In genomic region chr1:47871799-47872353, GRCh38 we compare ENCODE assay signal across 14 cellular contexts.
DNase-seq lines count a peak whose midpoint lies in the region; TF ChIP-seq lines count a peak whose summit lies in the region.
"Had no signal": no experiment of that assay in that cellular context is flagged by ENCODE, and none has a peak within 500 bp of the region (broad histone marks: within the 10 kb centered on the region; RNA-seq: fewer than 3 reads in every experiment).

No MANE protein-coding gene starts in this region.

- H3K4me3 ChIP-seq in epithelial cell of esophagus (ENCODE audit: low read length) (no peak overlapping the region), suprapubic skin (no peak overlapping the region), MM.1S (ENCODE audit: low read length) (no peak overlapping the region)
- H3K4me3 ChIP-seq: dorsolateral prefrontal cortex had no signal

- no peak overlapping the region for H3K4me3 Mint-ChIP-seq in progenitor cell of endocrine pancreas (ENCODE audit: low read depth)
- H3K4me3 Mint-ChIP-seq: activated CD4-positive, alpha-beta memory T cell treated with anti-CD3 and anti-CD28 coated beads, Interleukin-2, amount 10 ng/mL, durations not matched to agents 7 days and 5 days; activated naive CD4-positive, alpha-beta T cell treated with anti-CD3 and anti-CD28 coated beads, Interleukin-2, amount 10 ng/mL, durations not matched to agents 7 days and 5 days; memory B cell had no signal

- peaks cover 53% of the 10 kb centered on the region for H3K4me1 Mint-ChIP-seq in progenitor cell of endocrine pancreas (ENCODE audit: low read depth)
- H3K4me1 Mint-ChIP-seq: activated CD4-positive, alpha-beta memory T cell treated with anti-CD3 and anti-CD28 coated beads, Interleukin-2, amount 10 ng/mL, durations not matched to agents 7 days and 5 days; activated naive CD4-positive, alpha-beta T cell treated with anti-CD3 and anti-CD28 coated beads, Interleukin-2, amount 10 ng/mL, durations not matched to agents 7 days and 5 days; memory B cell had no signal

- TF ChIP-seq CTCF in epithelial cell of esophagus (IDR thresholded peaks at IDR 0.05; ENCODE audit: insufficient read depth, low read depth, low read length, missing control alignments) (no peak), progenitor cell of endocrine pancreas (IDR thresholded peaks at IDR 0.05; ENCODE audit: unreplicated experiment) (no peak), suprapubic skin (IDR thresholded peaks at IDR 0.05) (no peak), MM.1S (IDR thresholded peaks at IDR 0.05; ENCODE audit: low read length) (no peak)

- no peak for TF ChIP-seq POLR2A in suprapubic skin (IDR thresholded peaks at IDR 0.05)

- no peak overlapping the region for H2AFZ ChIP-seq in MM.1S (ENCODE audit: low read length)

- H3K79me2 ChIP-seq in MM.1S (ENCODE audit: low read length): no peaks in the 10 kb centered on the region

- no peak overlapping the region for H3K9ac ChIP-seq in MM.1S (ENCODE audit: low read length)

- DNase-seq in DMS79 (lab: John Stamatoyannopoulos, UW) (peak; percentile 12), DMS79 treated with DMSO at 0.1 percent for 48 hours (lab: John Stamatoyannopoulos, UW) (no peak), NCI-H1694 (lab: John Stamatoyannopoulos, UW) (peak; percentile 7), epithelial cell of esophagus (ENCODE audit: low read depth) (peak; percentile 55), progenitor cell of endocrine pancreas (ENCODE audit: low spot score, unreplicated experiment) (no peak), suprapubic skin (ENCODE audit: low spot score in 2 of 2) (no peak), MM.1S (no peak), cerebellar nuclear complex (lab: John Stamatoyannopoulos, UW) (no peak)
- DNase-seq: activated CD4-positive, alpha-beta memory T cell treated with anti-CD3 and anti-CD28 coated beads, Interleukin-2, amount 10 ng/mL, durations not matched to agents 7 days and 5 days; activated naive CD4-positive, alpha-beta T cell treated with anti-CD3 and anti-CD28 coated beads, Interleukin-2, amount 10 ng/mL, durations not matched to agents 7 days and 5 days; dorsolateral prefrontal cortex; MV-4-11; T-helper 2 cell had no signal

- H3K36me3 ChIP-seq in suprapubic skin: no peaks in the 10 kb centered on the region
- H3K36me3 ChIP-seq in MM.1S (replicated peaks; ENCODE audit: insufficient read depth, low read length): no peaks in the 10 kb centered on the region

- H3K27me3 ChIP-seq in suprapubic skin: no peaks in the 10 kb centered on the region
- no peaks in the 10 kb centered on the region for H3K27me3 ChIP-seq in MM.1S (replicated peaks; ENCODE audit: insufficient read depth, low read length)

- H3K9me3 ChIP-seq in suprapubic skin: no peaks in the 10 kb centered on the region
- H3K9me3 ChIP-seq in MM.1S (replicated peaks; ENCODE audit: insufficient read depth, low read length): no peaks in the 10 kb centered on the region

- no peak overlapping the region for H3K4me2 ChIP-seq in MM.1S (ENCODE audit: low read depth, low read length)

- no peaks in the 10 kb centered on the region for H3K27me3 Mint-ChIP-seq in progenitor cell of endocrine pancreas
- H3K27me3 Mint-ChIP-seq: activated CD4-positive, alpha-beta memory T cell treated with anti-CD3 and anti-CD28 coated beads, Interleukin-2, amount 10 ng/mL, durations not matched to agents 7 days and 5 days had no signal

- H3K36me3 Mint-ChIP-seq in progenitor cell of endocrine pancreas (ENCODE audit: insufficient read depth): peaks cover 9% of the 10 kb centered on the region
- H3K36me3 Mint-ChIP-seq: activated naive CD4-positive, alpha-beta T cell treated with anti-CD3 and anti-CD28 coated beads, Interleukin-2, amount 10 ng/mL, durations not matched to agents 7 days and 5 days; memory B cell had no signal

- TF ChIP-seq EP300 in suprapubic skin (IDR thresholded peaks at IDR 0.05): no peak

- no peaks in the 10 kb centered on the region for H4K20me1 ChIP-seq in MM.1S (ENCODE audit: insufficient read depth, low read length)

- H3K27ac Mint-ChIP-seq in progenitor cell of endocrine pancreas: peak overlapping the region; percentile 27
- H3K27ac Mint-ChIP-seq: activated CD4-positive, alpha-beta memory T cell treated with anti-CD3 and anti-CD28 coated beads, Interleukin-2, amount 10 ng/mL, durations not matched to agents 7 days and 5 days; activated naive CD4-positive, alpha-beta T cell treated with anti-CD3 and anti-CD28 coated beads, Interleukin-2, amount 10 ng/mL, durations not matched to agents 7 days and 5 days; memory B cell had no signal

- WGBS in suprapubic skin: 79% methylated on average over 2 of the region's 2 CpGs

- H3K9me3 Mint-ChIP-seq in progenitor cell of endocrine pancreas (ENCODE audit: low read depth): no peaks in the 10 kb centered on the region
- H3K9me3 Mint-ChIP-seq: activated CD4-positive, alpha-beta memory T cell treated with anti-CD3 and anti-CD28 coated beads, Interleukin-2, amount 10 ng/mL, durations not matched to agents 7 days and 5 days; activated naive CD4-positive, alpha-beta T cell treated with anti-CD3 and anti-CD28 coated beads, Interleukin-2, amount 10 ng/mL, durations not matched to agents 7 days and 5 days; memory B cell had no signal

- H3F3A ChIP-seq in MM.1S (ENCODE audit: insufficient read depth, low read length): no peaks in the 10 kb centered on the region

- no peaks in the 10 kb centered on the region for H3K9me2 ChIP-seq in MM.1S (replicated peaks; ENCODE audit: insufficient read depth, low read length)

- peaks cover 6% of the 10 kb centered on the region for H3K4me1 ChIP-seq in suprapubic skin
- H3K4me1 ChIP-seq in MM.1S (ENCODE audit: low read length): no peaks in the 10 kb centered on the region

- H3K27ac ChIP-seq in suprapubic skin (no peak overlapping the region), MM.1S (ENCODE audit: low read length) (no peak overlapping the region)
- H3K27ac ChIP-seq: dorsolateral prefrontal cortex had no signal

Comparison
In these comparisons a context has a peak if more than half of its experiments do, and no peak if none do; other contexts are left out.
1. DNase-seq: peak in DMS79 (single experiment), NCI-H1694 (single experiment) and epithelial cell of esophagus (single experiment); none in DMS79 treated with DMSO at 0.1 percent for 48 hours (single experiment), progenitor cell of endocrine pancreas (single experiment), suprapubic skin (0 of 2), MM.1S (single experiment) and cerebellar nuclear complex (0 of 2).